In genomic region chr3:9673752-9674151, GRCh38 we compare ENCODE assay signal across 8 cellular contexts. TPM values are rescaled to one million over a fixed set of nuclear protein-coding genes. Genes with fewer than 3 reads are reported as not detected.
"Had no signal": no experiment of that assay in that cellular context is flagged by ENCODE, and none has a peak within 500 bp of the region (broad histone marks: within the 10 kb centered on the region; RNA-seq: fewer than 3 reads in every experiment).

No MANE protein-coding gene starts in this region.

- DNase-seq: H9, HCEC 1CT, IMR-90 had no signal

- H3K27ac ChIP-seq: HL-60 had no signal

- H3K4me3 ChIP-seq: GM23338, K562 had no signal

- ATAC-seq: GM23338, K562 had no signal

RNA-seq across cellular contexts. Expression of gene CPNE9, which starts 29.9 kb away (rescaled TPM):
- total RNA-seq: HFFc6, HT1080, IMR-90 had no signal
- polyA plus RNA-seq: IMR-90 had no signal
